Comparison of ENCODE assay signal across 17 cellular contexts in genomic region chr3:76765526-76765925, GRCh38.
"Had no signal": no experiment of that assay in that cellular context is flagged by ENCODE, and none has a peak within 500 bp of the region (broad histone marks: within the 10 kb centered on the region; RNA-seq: fewer than 3 reads in every experiment).

No MANE protein-coding gene starts in this region.

- H3K27ac ChIP-seq: prostate gland, spleen, transverse colon had no signal

- H3K27me3 ChIP-seq: spleen, transverse colon had no signal

- DNase-seq: activated CD4-positive, alpha-beta T cell treated with anti-CD3 and anti-CD28 coated beads, Interleukin-2, amount 50 U/mL, for 48 hours; activated CD4-positive, CD25-positive, alpha-beta regulatory T cell treated with anti-CD3 and anti-CD28 coated beads, Interleukin-2, amount 50 U/mL, for 72 hours; activated CD8-positive, alpha-beta memory T cell treated with anti-CD3 and anti-CD28 coated beads, Interleukin-2, amount 10 ng/mL, durations not matched to agents 7 days and 5 days; activated effector memory CD4-positive, alpha-beta T cell treated with anti-CD3 and anti-CD28 coated beads, Interleukin-2, amount 50 U/mL, for 16 hours; activated T-cell treated with anti-CD3 and anti-CD28 coated beads, Interleukin-2, amount 50 U/mL, for 4 hours; amniotic stem cell; effector memory CD8-positive, alpha-beta T cell; erythroblast; hippocampal formation; left cardiac atrium; naive thymus-derived CD8-positive, alpha-beta T cell; nucleus accumbens; spleen; stimulated activated CD4-positive, alpha-beta T cell treated with anti-CD3 and anti-CD28 coated beads, Interleukin-1b, Interleukin-23, amount 100 ng/mL, for 48 hours; stimulated activated naive B cell treated with anti-CD40 and anti-IgM and Interleukin-4, amounts not matched to agents 10 μg/mL and 1 μg/mL and 100 μg/mL, for 72 hours; transverse colon had no signal

- H3K36me3 ChIP-seq: prostate gland, spleen, transverse colon had no signal

- H3K4me3 ChIP-seq: prostate gland, spleen, transverse colon had no signal

- H3K4me1 ChIP-seq: prostate gland, spleen, transverse colon had no signal

- H3K9me3 ChIP-seq: prostate gland, transverse colon had no signal
